1 cellular context compared by ENCODE assay signal in the genomic region with DNA sequence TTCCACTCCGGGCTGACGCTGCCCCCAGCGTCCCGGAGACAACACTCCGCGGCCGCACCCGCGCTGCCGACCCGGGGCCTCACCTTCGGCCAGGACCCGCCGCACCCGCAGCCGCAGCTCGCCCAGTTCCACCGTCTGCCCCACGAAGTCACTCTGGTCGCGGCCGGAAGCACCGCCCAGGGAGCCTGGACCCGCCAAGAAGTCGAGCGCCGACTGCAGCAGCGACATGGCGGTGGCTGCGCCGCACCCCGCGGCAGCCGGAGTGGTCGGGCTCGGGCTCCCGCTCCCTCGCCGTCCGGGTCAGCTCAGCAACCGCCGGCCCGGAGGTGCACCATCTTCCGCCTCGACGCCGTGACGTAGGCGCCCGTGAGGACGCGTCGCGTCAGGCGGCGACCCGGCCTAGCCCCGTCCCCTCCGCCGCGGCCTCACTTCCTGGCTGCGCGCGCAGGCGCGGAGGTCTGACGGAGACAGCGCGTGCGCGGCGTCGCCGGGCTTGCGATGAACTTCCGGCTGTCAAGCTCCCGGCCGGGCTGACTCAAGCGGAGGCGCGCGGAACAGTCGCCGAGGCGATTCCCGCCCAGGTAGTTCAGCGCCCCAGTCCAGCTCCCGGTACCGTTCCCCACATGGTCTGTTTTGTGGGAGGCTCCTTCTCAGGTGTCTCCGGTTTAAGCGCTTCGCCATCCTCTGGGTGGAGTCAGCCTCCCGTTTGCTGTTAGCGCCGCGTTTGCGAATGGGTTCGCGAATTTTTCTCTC.
TF ChIP-seq lines count a peak whose summit lies in the region.

Gene GAK, minus strand, starts transcription at position 357 of the 753 bp plus-strand sequence. Its CDS starts 129 bp downstream, at position 228.
A gene with protein sequence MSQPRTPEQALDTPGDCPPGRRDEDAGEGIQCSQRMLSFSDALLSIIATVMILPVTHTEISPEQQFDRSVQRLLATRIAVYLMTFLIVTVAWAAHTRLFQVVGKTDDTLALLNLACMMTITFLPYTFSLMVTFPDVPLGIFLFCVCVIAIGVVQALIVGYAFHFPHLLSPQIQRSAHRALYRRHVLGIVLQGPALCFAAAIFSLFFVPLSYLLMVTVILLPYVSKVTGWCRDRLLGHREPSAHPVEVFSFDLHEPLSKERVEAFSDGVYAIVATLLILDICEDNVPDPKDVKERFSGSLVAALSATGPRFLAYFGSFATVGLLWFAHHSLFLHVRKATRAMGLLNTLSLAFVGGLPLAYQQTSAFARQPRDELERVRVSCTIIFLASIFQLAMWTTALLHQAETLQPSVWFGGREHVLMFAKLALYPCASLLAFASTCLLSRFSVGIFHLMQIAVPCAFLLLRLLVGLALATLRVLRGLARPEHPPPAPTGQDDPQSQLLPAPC (plus strand): TSS at position 501 of the 753 bp plus-strand sequence. CDS start 15,280 bp downstream, outside the sequence.

TF ChIP-seq in HepG2, 621 proteins besides CTCF, POLR2A, EP300 and RAD21 (continued from another document and continues in another):
- TF ChIP-seq, protein P1, sequence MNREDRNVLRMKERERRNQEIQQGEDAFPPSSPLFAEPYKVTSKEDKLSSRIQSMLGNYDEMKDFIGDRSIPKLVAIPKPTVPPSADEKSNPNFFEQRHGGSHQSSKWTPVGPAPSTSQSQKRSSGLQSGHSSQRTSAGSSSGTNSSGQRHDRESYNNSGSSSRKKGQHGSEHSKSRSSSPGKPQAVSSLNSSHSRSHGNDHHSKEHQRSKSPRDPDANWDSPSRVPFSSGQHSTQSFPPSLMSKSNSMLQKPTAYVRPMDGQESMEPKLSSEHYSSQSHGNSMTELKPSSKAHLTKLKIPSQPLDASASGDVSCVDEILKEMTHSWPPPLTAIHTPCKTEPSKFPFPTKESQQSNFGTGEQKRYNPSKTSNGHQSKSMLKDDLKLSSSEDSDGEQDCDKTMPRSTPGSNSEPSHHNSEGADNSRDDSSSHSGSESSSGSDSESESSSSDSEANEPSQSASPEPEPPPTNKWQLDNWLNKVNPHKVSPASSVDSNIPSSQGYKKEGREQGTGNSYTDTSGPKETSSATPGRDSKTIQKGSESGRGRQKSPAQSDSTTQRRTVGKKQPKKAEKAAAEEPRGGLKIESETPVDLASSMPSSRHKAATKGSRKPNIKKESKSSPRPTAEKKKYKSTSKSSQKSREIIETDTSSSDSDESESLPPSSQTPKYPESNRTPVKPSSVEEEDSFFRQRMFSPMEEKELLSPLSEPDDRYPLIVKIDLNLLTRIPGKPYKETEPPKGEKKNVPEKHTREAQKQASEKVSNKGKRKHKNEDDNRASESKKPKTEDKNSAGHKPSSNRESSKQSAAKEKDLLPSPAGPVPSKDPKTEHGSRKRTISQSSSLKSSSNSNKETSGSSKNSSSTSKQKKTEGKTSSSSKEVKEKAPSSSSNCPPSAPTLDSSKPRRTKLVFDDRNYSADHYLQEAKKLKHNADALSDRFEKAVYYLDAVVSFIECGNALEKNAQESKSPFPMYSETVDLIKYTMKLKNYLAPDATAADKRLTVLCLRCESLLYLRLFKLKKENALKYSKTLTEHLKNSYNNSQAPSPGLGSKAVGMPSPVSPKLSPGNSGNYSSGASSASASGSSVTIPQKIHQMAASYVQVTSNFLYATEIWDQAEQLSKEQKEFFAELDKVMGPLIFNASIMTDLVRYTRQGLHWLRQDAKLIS (CRISPR knock-in tag; IDR thresholded peaks at IDR 0.05), result no peak
- TF ChIP-seq, protein P2, sequence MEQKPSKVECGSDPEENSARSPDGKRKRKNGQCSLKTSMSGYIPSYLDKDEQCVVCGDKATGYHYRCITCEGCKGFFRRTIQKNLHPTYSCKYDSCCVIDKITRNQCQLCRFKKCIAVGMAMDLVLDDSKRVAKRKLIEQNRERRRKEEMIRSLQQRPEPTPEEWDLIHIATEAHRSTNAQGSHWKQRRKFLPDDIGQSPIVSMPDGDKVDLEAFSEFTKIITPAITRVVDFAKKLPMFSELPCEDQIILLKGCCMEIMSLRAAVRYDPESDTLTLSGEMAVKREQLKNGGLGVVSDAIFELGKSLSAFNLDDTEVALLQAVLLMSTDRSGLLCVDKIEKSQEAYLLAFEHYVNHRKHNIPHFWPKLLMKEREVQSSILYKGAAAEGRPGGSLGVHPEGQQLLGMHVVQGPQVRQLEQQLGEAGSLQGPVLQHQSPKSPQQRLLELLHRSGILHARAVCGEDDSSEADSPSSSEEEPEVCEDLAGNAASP (CRISPR knock-in tag; IDR thresholded peaks at IDR 0.05; ENCODE audit: borderline replicate concordance), result no peak
- TF ChIP-seq BCL6 (CRISPR knock-in tag; IDR thresholded peaks at IDR 0.05) (0 out of 2 replicates have a peak, but pooled peaks have one; percentile 0), ZNF235 (CRISPR knock-in tag; IDR thresholded peaks at IDR 0.05; ENCODE audit: borderline replicate concordance) (no peak), HOXA7 (CRISPR knock-in tag; IDR thresholded peaks at IDR 0.05) (no peak), HNRNPK (IDR thresholded peaks at IDR 0.05; ENCODE audit: low read depth, low read length, poor library complexity, severe bottlenecking) (no peak), CHCHD3 (CRISPR knock-in tag; IDR thresholded peaks at IDR 0.05) (peak; percentile 69; the same call in 1 of the 2 replicates), FOXC1 (CRISPR knock-in tag; IDR thresholded peaks at IDR 0.05; ENCODE audit: borderline replicate concordance) (0 out of 2 replicates have a peak, but pooled peaks have one; percentile 50), TCF12 (IDR thresholded peaks at IDR 0.05) (no peak), TCF12 (CRISPR knock-in tag; IDR thresholded peaks at IDR 0.05) (no peak), ZNF850 (CRISPR knock-in tag; conservative IDR thresholded peaks at IDR 0.05) (no peak), ZNF317 (CRISPR knock-in tag; IDR thresholded peaks at IDR 0.05) (no peak), MAFK (conservative IDR thresholded peaks at IDR 0.05 in 1 of 2, IDR thresholded peaks at IDR 0.05 in 1 of 2; ENCODE audit: low read length in 2 of 2) (no peak), ZBTB14 (CRISPR knock-in tag; IDR thresholded peaks at IDR 0.05) (no peak), PCBP1 (IDR thresholded peaks at IDR 0.05; ENCODE audit: borderline replicate concordance, low read depth, low read length) (no peak), GZF1 (CRISPR knock-in tag; IDR thresholded peaks at IDR 0.05) (no peak), NFE2L1 (CRISPR knock-in tag; IDR thresholded peaks at IDR 0.05; ENCODE audit: borderline replicate concordance) (no peak), TCF7L2 (IDR thresholded peaks at IDR 0.05; ENCODE audit: low read depth, low read length) (no peak), ARID4A (CRISPR knock-in tag; IDR thresholded peaks at IDR 0.05; ENCODE audit: borderline replicate concordance) (peak; percentile 99), PHF20 (CRISPR knock-in tag; IDR thresholded peaks at IDR 0.05) (peak; percentile 95), IRF9 (CRISPR knock-in tag; IDR thresholded peaks at IDR 0.05; ENCODE audit: borderline replicate concordance) (0 out of 2 replicates have a peak, but pooled peaks have one; percentile 63), FOSL2 (CRISPR knock-in tag; IDR thresholded peaks at IDR 0.05) (peak; percentile 27; the same call in 1 of the 2 replicates), CHD4 (IDR thresholded peaks at IDR 0.05; ENCODE audit: borderline replicate concordance, low read length) (no peak), ZNF713 (CRISPR knock-in tag; IDR thresholded peaks at IDR 0.05) (no peak; the same call in 1 of the 2 replicates), SOX6 (IDR thresholded peaks at IDR 0.05) (no peak), SOX6 (CRISPR knock-in tag; IDR thresholded peaks at IDR 0.05) (peak; percentile 44; the same call in 1 of the 2 replicates), CENPX (CRISPR knock-in tag; IDR thresholded peaks at IDR 0.05) (no peak)
- TF ChIP-seq, protein P3, sequence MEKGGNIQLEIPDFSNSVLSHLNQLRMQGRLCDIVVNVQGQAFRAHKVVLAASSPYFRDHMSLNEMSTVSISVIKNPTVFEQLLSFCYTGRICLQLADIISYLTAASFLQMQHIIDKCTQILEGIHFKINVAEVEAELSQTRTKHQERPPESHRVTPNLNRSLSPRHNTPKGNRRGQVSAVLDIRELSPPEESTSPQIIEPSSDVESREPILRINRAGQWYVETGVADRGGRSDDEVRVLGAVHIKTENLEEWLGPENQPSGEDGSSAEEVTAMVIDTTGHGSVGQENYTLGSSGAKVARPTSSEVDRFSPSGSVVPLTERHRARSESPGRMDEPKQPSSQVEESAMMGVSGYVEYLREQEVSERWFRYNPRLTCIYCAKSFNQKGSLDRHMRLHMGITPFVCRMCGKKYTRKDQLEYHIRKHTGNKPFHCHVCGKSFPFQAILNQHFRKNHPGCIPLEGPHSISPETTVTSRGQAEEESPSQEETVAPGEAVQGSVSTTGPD (CRISPR knock-in tag; IDR thresholded peaks at IDR 0.05), result no peak
- TF ChIP-seq, protein P4, sequence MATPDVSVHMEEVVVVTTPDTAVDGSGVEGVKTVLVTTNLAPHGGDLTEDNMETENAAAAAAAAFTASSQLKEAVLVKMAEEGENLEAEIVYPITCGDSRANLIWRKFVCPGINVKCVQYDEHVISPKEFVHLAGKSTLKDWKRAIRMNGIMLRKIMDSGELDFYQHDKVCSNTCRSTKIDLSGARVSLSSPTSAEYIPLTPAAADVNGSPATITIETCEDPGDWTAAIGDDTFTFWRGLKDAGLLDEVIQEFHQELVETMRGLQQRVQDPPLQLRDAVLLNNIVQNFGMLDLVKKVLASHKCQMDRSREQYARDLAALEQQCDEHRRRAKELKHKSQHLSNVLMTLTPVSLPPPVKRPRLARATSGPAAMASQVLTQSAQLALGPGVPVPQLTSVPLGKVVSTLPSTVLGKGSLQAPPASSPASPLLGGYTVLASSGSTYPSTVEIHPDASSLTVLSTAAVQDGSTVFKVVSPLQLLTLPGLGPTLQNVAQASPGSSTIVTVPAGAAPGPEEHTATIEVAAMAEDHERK (CRISPR knock-in tag; IDR thresholded peaks at IDR 0.05; ENCODE audit: low read depth), result peak; percentile 92
- TF ChIP-seq, protein P5, sequence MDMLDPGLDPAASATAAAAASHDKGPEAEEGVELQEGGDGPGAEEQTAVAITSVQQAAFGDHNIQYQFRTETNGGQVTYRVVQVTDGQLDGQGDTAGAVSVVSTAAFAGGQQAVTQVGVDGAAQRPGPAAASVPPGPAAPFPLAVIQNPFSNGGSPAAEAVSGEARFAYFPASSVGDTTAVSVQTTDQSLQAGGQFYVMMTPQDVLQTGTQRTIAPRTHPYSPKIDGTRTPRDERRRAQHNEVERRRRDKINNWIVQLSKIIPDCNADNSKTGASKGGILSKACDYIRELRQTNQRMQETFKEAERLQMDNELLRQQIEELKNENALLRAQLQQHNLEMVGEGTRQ (IDR thresholded peaks at IDR 0.05; ENCODE audit: low read depth, low read length), result no peak
- TF ChIP-seq, protein P5 (CRISPR knock-in tag; IDR thresholded peaks at IDR 0.05; ENCODE audit: borderline replicate concordance), result no peak; the same call in 1 of the 2 replicates
